ENCODE assay signal across 37 cellular contexts in genomic region chr1:15993666-15994065, GRCh38. TPM values are rescaled to one million over a fixed set of nuclear protein-coding genes. Genes with fewer than 3 reads are reported as not detected.
"Had no signal": no experiment of that assay in that cellular context is flagged by ENCODE, and none has a peak within 500 bp of the region (broad histone marks: within the 10 kb centered on the region; RNA-seq: fewer than 3 reads in every experiment).

No MANE protein-coding gene starts in this region.

- H3K27ac ChIP-seq: adrenal gland, body of pancreas, brain microvascular endothelial cell, cardiac muscle cell, VCaP had no signal

- H3K9me3 ChIP-seq: adrenal gland, body of pancreas had no signal

- DNase-seq: activated B cell treated with CpG ODN at 0.5 μM for 24 hours; activated CD4-positive, alpha-beta memory T cell treated with anti-CD3 and anti-CD28 coated beads for 36 hours; activated CD4-positive, alpha-beta T cell treated with anti-CD3 and anti-CD28 coated beads for 4 hours; activated CD4-positive, alpha-beta T cell treated with anti-CD3 and anti-CD28 coated beads, Interleukin-2, amount 50 U/mL, for 1 hour; activated CD4-positive, alpha-beta T cell treated with anti-CD3 and anti-CD28 coated beads, Interleukin-2, amount 50 U/mL, for 4 hours; activated CD4-positive, CD25-positive, alpha-beta regulatory T cell treated with anti-CD3 and anti-CD28 coated beads, Interleukin-2, amount 50 U/mL, for 72 hours; activated CD8-positive, alpha-beta memory T cell treated with anti-CD3 and anti-CD28 coated beads, Interleukin-2, amount 50 U/mL, for 4 hours; activated CD8-positive, alpha-beta T cell treated with anti-CD3 and anti-CD28 coated beads for 36 hours; activated effector memory CD4-positive, alpha-beta T cell treated with anti-CD3 and anti-CD28 coated beads, Interleukin-2, amount 50 U/mL, for 16 hours; activated gamma-delta T cell treated with Interleukin-2 at 50 U/mL for 16 hours; activated naive CD4-positive, alpha-beta T cell; activated naive CD4-positive, alpha-beta T cell treated with anti-CD3 and anti-CD28 coated beads for 36 hours; activated naive CD4-positive, alpha-beta T cell treated with anti-CD3 and anti-CD28 coated beads, Interleukin-2, amount 50 U/mL, for 16 hours; activated naive CD8-positive, alpha-beta T cell treated with anti-CD3 and anti-CD28 coated beads for 36 hours; activated T-cell treated with anti-CD3 and anti-CD28 coated beads for 4 hours; activated T-cell treated with anti-CD3 and anti-CD28 coated beads, Interleukin-2, amount 50 U/mL, for 1 hour; activated T-cell treated with anti-CD3 and anti-CD28 coated beads, Interleukin-2, amount 50 U/mL, for 4 hours; activated T-cell treated with anti-CD3 and anti-CD28 coated beads, Interleukin-2, amount 50 U/mL, for 72 hours; amniotic stem cell; aorta; body of pancreas; brain microvascular endothelial cell; cerebellar nuclear complex; T-helper 1 cell; T-helper 2 cell; T-helper 9 cell had no signal

- H3K4me1 ChIP-seq: adrenal gland had no signal

- H3K4me3 ChIP-seq: adrenal gland, body of pancreas, cardiac muscle cell had no signal

- H3K27me3 ChIP-seq: adrenal gland, body of pancreas, brain microvascular endothelial cell, cardiac muscle cell had no signal

- H3K36me3 ChIP-seq: adrenal gland, brain microvascular endothelial cell, cardiac muscle cell had no signal

- ATAC-seq: body of pancreas had no signal

RNA-seq across cellular contexts. Expression of gene SRARP, which starts 10.4 kb away (rescaled TPM):
- total RNA-seq: activated B cell treated with CpG ODN at 0.5 μM for 24 hours; activated CD4-positive, alpha-beta memory T cell treated with anti-CD3 and anti-CD28 coated beads for 36 hours; activated CD4-positive, alpha-beta T cell treated with anti-CD3 and anti-CD28 coated beads, Interleukin-2, amount 10 ng/mL, durations not matched to agents 24 days and 14 days; activated CD8-positive, alpha-beta memory T cell treated with anti-CD3 and anti-CD28 coated beads for 36 hours; activated CD8-positive, alpha-beta T cell treated with anti-CD3 and anti-CD28 coated beads for 36 hours; activated naive CD4-positive, alpha-beta T cell treated with anti-CD3 and anti-CD28 coated beads for 36 hours; activated naive CD4-positive, alpha-beta T cell treated with anti-CD3 and anti-CD28 coated beads, Interleukin-2, amount 50 U/mL, for 72 hours; activated naive CD8-positive, alpha-beta T cell treated with anti-CD3 and anti-CD28 coated beads for 36 hours; activated T-cell treated with anti-CD3 and anti-CD28 coated beads, Interleukin-2, amount 50 U/mL, for 4 hours; activated T-cell treated with anti-CD3 and anti-CD28 coated beads, Interleukin-2, amount 50 U/mL, for 72 hours; activated T-helper 1 cell treated with anti-CD3 and anti-CD28 coated beads, Interleukin-12 subunit alpha, Interleukin-12 subunit beta, Interleukin-2, Interleukin-4 antibody, amounts not matched to agents 30 ng/mL and 10 ng/mL and 1 ng/mL, durations not matched to agents 14 hours and 24 hours and 36 hours; activated T-helper 17 cell treated with anti-CD3 and anti-CD28 coated beads, Interleukin-2, amount 50 U/mL, for 72 hours; adrenal gland; aorta; astrocyte; body of pancreas; bronchial epithelial cell; chondrocyte had no signal
- polyA plus RNA-seq: adrenal gland, aorta, cardiac muscle cell had no signal

RNA-seq across cellular contexts. Expression of gene HSPB7, which starts 24.2 kb away (rescaled TPM):
- total RNA-seq: activated B cell treated with CpG ODN at 0.5 μM for 24 hours; activated CD4-positive, alpha-beta memory T cell treated with anti-CD3 and anti-CD28 coated beads for 36 hours; activated CD4-positive, alpha-beta T cell treated with anti-CD3 and anti-CD28 coated beads, Interleukin-2, amount 10 ng/mL, durations not matched to agents 24 days and 14 days; activated CD8-positive, alpha-beta memory T cell treated with anti-CD3 and anti-CD28 coated beads for 36 hours; activated CD8-positive, alpha-beta T cell treated with anti-CD3 and anti-CD28 coated beads for 36 hours; activated naive CD4-positive, alpha-beta T cell treated with anti-CD3 and anti-CD28 coated beads for 36 hours; activated naive CD4-positive, alpha-beta T cell treated with anti-CD3 and anti-CD28 coated beads, Interleukin-2, amount 50 U/mL, for 72 hours; activated naive CD8-positive, alpha-beta T cell treated with anti-CD3 and anti-CD28 coated beads for 36 hours; activated T-cell treated with anti-CD3 and anti-CD28 coated beads, Interleukin-2, amount 50 U/mL, for 72 hours; activated T-helper 1 cell treated with anti-CD3 and anti-CD28 coated beads, Interleukin-12 subunit alpha, Interleukin-12 subunit beta, Interleukin-2, Interleukin-4 antibody, amounts not matched to agents 30 ng/mL and 10 ng/mL and 1 ng/mL, durations not matched to agents 14 hours and 24 hours and 36 hours; activated T-helper 17 cell treated with anti-CD3 and anti-CD28 coated beads, Interleukin-2, amount 50 U/mL, for 72 hours; bronchial epithelial cell had no signal

RNA-seq across cellular contexts. Expression of gene CLCNKA, which starts 28.2 kb away (rescaled TPM):
- total RNA-seq: activated CD4-positive, alpha-beta memory T cell treated with anti-CD3 and anti-CD28 coated beads for 36 hours; activated CD4-positive, alpha-beta T cell treated with anti-CD3 and anti-CD28 coated beads, Interleukin-2, amount 10 ng/mL, durations not matched to agents 24 days and 14 days; activated CD8-positive, alpha-beta memory T cell treated with anti-CD3 and anti-CD28 coated beads for 36 hours; activated CD8-positive, alpha-beta T cell treated with anti-CD3 and anti-CD28 coated beads for 36 hours; activated naive CD4-positive, alpha-beta T cell treated with anti-CD3 and anti-CD28 coated beads for 36 hours; activated naive CD8-positive, alpha-beta T cell treated with anti-CD3 and anti-CD28 coated beads for 36 hours; activated T-cell treated with anti-CD3 and anti-CD28 coated beads, Interleukin-2, amount 50 U/mL, for 4 hours; activated T-cell treated with anti-CD3 and anti-CD28 coated beads, Interleukin-2, amount 50 U/mL, for 72 hours; activated T-helper 1 cell treated with anti-CD3 and anti-CD28 coated beads, Interleukin-12 subunit alpha, Interleukin-12 subunit beta, Interleukin-2, Interleukin-4 antibody, amounts not matched to agents 30 ng/mL and 10 ng/mL and 1 ng/mL, durations not matched to agents 14 hours and 24 hours and 36 hours; bronchial epithelial cell had no signal

RNA-seq across cellular contexts. Expression of gene CLCNKB, which starts 49.9 kb away (rescaled TPM):
- total RNA-seq: activated B cell treated with CpG ODN at 0.5 μM for 24 hours; activated CD4-positive, alpha-beta memory T cell treated with anti-CD3 and anti-CD28 coated beads for 36 hours; activated CD4-positive, alpha-beta T cell treated with anti-CD3 and anti-CD28 coated beads, Interleukin-2, amount 10 ng/mL, durations not matched to agents 24 days and 14 days; activated CD8-positive, alpha-beta memory T cell treated with anti-CD3 and anti-CD28 coated beads for 36 hours; activated CD8-positive, alpha-beta T cell treated with anti-CD3 and anti-CD28 coated beads for 36 hours; activated naive CD4-positive, alpha-beta T cell treated with anti-CD3 and anti-CD28 coated beads for 36 hours; activated naive CD4-positive, alpha-beta T cell treated with anti-CD3 and anti-CD28 coated beads, Interleukin-2, amount 50 U/mL, for 72 hours; activated naive CD8-positive, alpha-beta T cell treated with anti-CD3 and anti-CD28 coated beads for 36 hours; activated T-cell treated with anti-CD3 and anti-CD28 coated beads, Interleukin-2, amount 50 U/mL, for 4 hours; activated T-cell treated with anti-CD3 and anti-CD28 coated beads, Interleukin-2, amount 50 U/mL, for 72 hours; activated T-helper 1 cell treated with anti-CD3 and anti-CD28 coated beads, Interleukin-12 subunit alpha, Interleukin-12 subunit beta, Interleukin-2, Interleukin-4 antibody, amounts not matched to agents 30 ng/mL and 10 ng/mL and 1 ng/mL, durations not matched to agents 14 hours and 24 hours and 36 hours had no signal
